10 cellular contexts compared by ENCODE assay signal in genomic region chr19:18593367-18594095, GRCh38. TPM values are rescaled to one million over a fixed set of nuclear protein-coding genes. Genes with fewer than 3 reads are reported as not detected.
DNase-seq lines count a peak whose midpoint lies in the region; ATAC-seq, FAIRE-seq and TF ChIP-seq lines count a peak whose summit lies in the region.
"Had no signal": no experiment of that assay in that cellular context is flagged by ENCODE, and none has a peak within 500 bp of the region (broad histone marks: within the 10 kb centered on the region; RNA-seq: fewer than 3 reads in every experiment).

No MANE protein-coding gene starts in this region.

- no peaks in the 10 kb centered on the region for H3K27me3 Mint-ChIP-seq in activated naive CD8-positive, alpha-beta T cell

- H3K27ac ChIP-seq in A673 (ENCODE audit: low read depth, low read length, poor library complexity, severe bottlenecking) = peak overlapping the region; percentile 41

- H3K4me1 ChIP-seq in A673 (ENCODE audit: insufficient read depth, low read length, poor library complexity, severe bottlenecking) = peaks cover 62% of the 10 kb centered on the region

- no peak overlapping the region for H3K4me3 ChIP-seq in A673 (ENCODE audit: low read depth, low read length, poor library complexity, severe bottlenecking)
- H3K4me3 ChIP-seq in GM06990 (replicated peaks; ENCODE audit: low read depth, low read length) = peak overlapping the region; percentile 20; the same call in 1 of the 2 replicates

- H3K9me3 Mint-ChIP-seq in activated naive CD8-positive, alpha-beta T cell (ENCODE audit: low read depth) = no peaks in the 10 kb centered on the region

- H3K27me3 ChIP-seq in A673 (replicated peaks; ENCODE audit: insufficient read depth, low read depth, low read length, poor library complexity) (no peaks in the 10 kb centered on the region), GM06990 (replicated peaks; ENCODE audit: control insufficient read depth, insufficient read depth, low read length) (no peaks in the 10 kb centered on the region)

- no peaks in the 10 kb centered on the region for H3K9me3 ChIP-seq in A673 (ENCODE audit: low read depth, low read length, poor library complexity, severe bottlenecking)

- POLR2A ChIA-PET in A673 (lab: Charles Lee; ENCODE audit: low non-redundant PET) = interaction anchor here (0.5 to 0.6 kb wide), 2 partner anchors 25 to 243 kb away, joined by 4 to 6 read pairs; no protein-coding TSS in a partner anchor

- ATAC-seq in HG02870 (IDR thresholded peaks at IDR 0.05; ENCODE audit: unreplicated experiment) = no peak

- CTCF ChIA-PET in A673 (lab: Charles Lee) = interaction anchor here (0.6 to 1.2 kb wide), 2 partner anchors 106 to 253 kb away, joined by 4 to 7 read pairs; no protein-coding TSS in a partner anchor

- no peak for TF ChIP-seq POLR2A in H54 (IDR thresholded peaks at IDR 0.05; ENCODE audit: low read depth, low read length)

- peaks cover 3% of the 10 kb centered on the region for H3K36me3 Mint-ChIP-seq in activated naive CD8-positive, alpha-beta T cell

- H3K4me3 Mint-ChIP-seq in activated naive CD8-positive, alpha-beta T cell = peak overlapping the region; percentile 75

- TF ChIP-seq CTCF in A673 (conservative IDR thresholded peaks at IDR 0.05; ENCODE audit: low read depth, low read length) (no peak), GM06990 (IDR thresholded peaks at IDR 0.05; ENCODE audit: insufficient read depth, low read length, poor library complexity, severe bottlenecking) (no peak)

- peaks cover 19% of the 10 kb centered on the region for H3K4me1 Mint-ChIP-seq in activated naive CD8-positive, alpha-beta T cell (ENCODE audit: low read depth)

- intact Hi-C loops in A673 (cut with micrococcal nuclease; ENCODE audit: unreplicated experiment) = loop anchor here (5.0 to 10.0 kb wide), 4 partner anchors 84 to 324 kb away; partner anchors contain the start of genes COPE and DDX49

- H3K27ac Mint-ChIP-seq in activated naive CD8-positive, alpha-beta T cell = no peak overlapping the region

- no peak for FAIRE-seq in H54 (lab: Jason Lieb, UNC)

- no TSS peak for BruUV-seq in A673 (replicated peaks; lab: Mats Ljungman, UMichigan)

- DNase-seq in A673 (ENCODE audit: low spot score) = no peak
- DNase-seq in GM06990 (ENCODE audit: extremely low read depth, insufficient read length) = no peak
- peak; percentile 39 for DNase-seq in kidney tubule cell (ENCODE audit: low spot score)
- DNase-seq in stimulated activated CD4-positive, alpha-beta T cell treated with anti-CD3 and anti-CD28 coated beads, Interleukin-2, amount 100 ng/mL, for 48 hours = no peak
- DNase-seq in H54 (ENCODE audit: insufficient read length, low spot score) = no peak
- no peak for DNase-seq in DMS79 treated with DMSO at 0.1 percent for 48 hours (lab: John Stamatoyannopoulos, UW)
- DNase-seq: occipital lobe had no signal

- H3K36me3 ChIP-seq in A673 (ENCODE audit: insufficient read depth, low read length, poor library complexity, severe bottlenecking) = peaks cover 23% of the 10 kb centered on the region
- peaks cover 4% of the 10 kb centered on the region for H3K36me3 ChIP-seq in GM06990 (ENCODE audit: control insufficient read depth, insufficient read depth, low read length)

RNA-seq across cellular contexts. Expression of gene REX1BD, which starts 4.9 kb away (rescaled TPM):
- 61.4 and 74.9 TPM in 2 replicates for total RNA-seq in A673 (2021)

RNA-seq across cellular contexts. Expression of gene CRLF1, which starts 13.1 kb away (rescaled TPM):
- 192 and 305 TPM in 2 replicates for total RNA-seq in A673 (2021)
- total RNA-seq: endothelial cell of umbilical vein had no signal

RNA-seq across cellular contexts. Expression of gene TMEM59L, which starts 19.1 kb away (rescaled TPM):
- total RNA-seq in A673 (2021) = 9.3 and 18.0 TPM in 2 replicates

RNA-seq across cellular contexts. Expression of gene UBA52, which starts 21.9 kb away (rescaled TPM):
- 1,270 and 1,348 TPM in 2 replicates for total RNA-seq in A673 (2021)

RNA-seq across cellular contexts. Expression of gene KXD1, which starts 35.9 kb away (rescaled TPM):
- total RNA-seq in A673 (2021) = 111 and 114 TPM in 2 replicates
